In genomic region chr21:20302084-20302483, GRCh38 we compare ENCODE assay signal across 11 cellular contexts.
"Had no signal": no experiment of that assay in that cellular context is flagged by ENCODE, and none has a peak within 500 bp of the region (broad histone marks: within the 10 kb centered on the region; RNA-seq: fewer than 3 reads in every experiment).

No MANE protein-coding gene starts in this region.

- ATAC-seq: GM23338, HCT116 had no signal

- H3K9ac ChIP-seq: GM23248 had no signal

- H3K36me3 ChIP-seq: HAP-1 had no signal

- FAIRE-seq: H1, H54 had no signal

- H3K4me1 ChIP-seq: HAP-1 had no signal

- DNase-seq: GM23248, GOT3, H7, H9, HCEC 1CT, HFFc6 had no signal

- H3K9me3 ChIP-seq: HAP-1 had no signal

- H3K4me3 ChIP-seq: GM23248, GM23338, HAP-1 had no signal

- H2AFZ ChIP-seq: GM23248, GM23338 had no signal

- H3K27ac ChIP-seq: GM23248 had no signal

- H3K4me2 ChIP-seq: GM23338 had no signal
